Comparison of ENCODE assay signal across 20 cellular contexts in the genomic region with DNA sequence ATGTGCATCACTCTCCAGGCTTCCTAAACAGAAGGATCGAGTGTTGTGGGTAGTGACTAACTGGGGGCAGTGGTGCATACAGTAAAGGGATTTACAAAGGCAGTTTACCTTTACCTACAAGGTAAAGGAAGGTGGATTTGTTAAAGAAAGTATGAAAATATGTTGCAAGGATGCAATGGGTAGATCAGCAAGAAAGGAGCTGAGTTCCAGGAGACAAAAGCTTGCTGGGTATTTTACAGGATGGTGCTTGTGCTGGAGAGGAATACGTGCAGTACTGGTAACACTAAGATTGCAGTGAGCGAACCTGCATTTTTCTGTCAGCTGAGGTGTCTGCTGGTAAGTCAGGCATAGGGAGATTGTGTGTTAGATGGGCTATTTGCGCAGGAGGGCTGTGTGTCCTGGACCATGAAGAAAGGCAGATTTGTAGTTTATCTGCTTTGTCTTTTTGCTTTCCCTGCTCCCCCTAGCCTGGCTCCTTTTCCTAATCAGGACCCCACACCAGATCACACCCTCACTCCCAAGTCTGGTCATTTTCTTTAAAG.
A peak's percentile ranks its signal among the peaks of the same experiment; 100 is the strongest.
DNase-seq lines count a peak whose midpoint lies in the region; ATAC-seq, FAIRE-seq and TF ChIP-seq lines count a peak whose summit lies in the region.
"Had no signal": no experiment of that assay in that cellular context is flagged by ENCODE, and none has a peak within 500 bp of the region (broad histone marks: within the 10 kb centered on the region; RNA-seq: fewer than 3 reads in every experiment).

No MANE protein-coding gene starts in this region.

- intact Hi-C loops in uterus (cut with DNase I; ENCODE audit: low total_unique reads) (no loop called here), Right ventricle myocardium superior (cut with DNase I) (no loop called here)

- TF ChIP-seq POLR2A in uterus (IDR thresholded peaks at IDR 0.05), result no peak

- DNase-seq in bronchial epithelial cell (ENCODE audit: low read depth) (no peak), uterus (no peak), Right ventricle myocardium superior (no peak), NCI-H128 (lab: John Stamatoyannopoulos, UW; ENCODE audit: unreplicated experiment) (no peak), MV-4-11 (lab: John Stamatoyannopoulos, UW) (no peak)
- no peak for DNase-seq in stimulated activated naive CD8-positive, alpha-beta T cell treated with anti-CD3 and anti-CD28 coated beads, Interleukin-15, Interleukin-2, amounts not matched to agents 100 U/mL and 50 U/mL, for 24 hours
- DNase-seq: 8988T; CD4-positive, alpha-beta memory T cell; DMS153; DMS79; GDM1; GOT3; H7 had no signal

- H3K9me3 ChIP-seq in muscle layer of colon (ENCODE audit: low read length) (no peaks in the 10 kb centered on the region), uterus (no peaks in the 10 kb centered on the region)
- H3K9me3 ChIP-seq: BLaER1 had no signal

- peak overlapping the region; percentile 93 for H3K27ac ChIP-seq in muscle layer of colon (ENCODE audit: low read depth, low read length)
- H3K27ac ChIP-seq in rectal smooth muscle tissue (ENCODE audit: low read depth, low read length), result peak overlapping the region; percentile 87
- peak overlapping the region; percentile 51 to 87 for H3K27ac ChIP-seq in uterus
- H3K27ac ChIP-seq: BLaER1, HL-60 had no signal

- H3K27me3 ChIP-seq in bronchial epithelial cell (ENCODE audit: control insufficient read depth, insufficient read depth, low read length) (no peaks in the 10 kb centered on the region), muscle layer of colon (ENCODE audit: control insufficient read depth in 1 of 2, insufficient read depth in 2 of 2, low read length in 2 of 2) (no peaks in the 10 kb centered on the region), rectal smooth muscle tissue (ENCODE audit: control insufficient read depth, insufficient read depth, low read length) (no peaks in the 10 kb centered on the region), uterus (no peaks in the 10 kb centered on the region)
- H3K27me3 ChIP-seq: BLaER1 had no signal

- H3K4me1 ChIP-seq in muscle layer of colon (ENCODE audit: insufficient read depth, low read length) (peaks cover 40% of the 10 kb centered on the region), rectal smooth muscle tissue (ENCODE audit: control insufficient read depth, insufficient read depth, low read length) (peaks cover 36% of the 10 kb centered on the region), uterus (peaks cover 4 to 23% of the 10 kb centered on the region in 2 donors)
- H3K4me1 ChIP-seq: BLaER1 had no signal

- H3K9ac ChIP-seq in muscle layer of colon (ENCODE audit: low read length) (no peak overlapping the region), rectal smooth muscle tissue (ENCODE audit: low read length) (no peak overlapping the region)
- H3K9ac ChIP-seq: BLaER1 had no signal

- no peak for ATAC-seq in Right ventricle myocardium superior (ENCODE audit: poor library complexity)
- no peak for ATAC-seq in stimulated activated naive CD8-positive, alpha-beta T cell treated with anti-CD3 and anti-CD28 coated beads, Interleukin-15, Interleukin-2, amounts not matched to agents 100 U/mL and 50 U/mL, for 24 hours
- ATAC-seq: HCT116 had no signal

- TF ChIP-seq CTCF in bronchial epithelial cell (IDR thresholded peaks at IDR 0.05; ENCODE audit: insufficient read depth, low read length, severe bottlenecking) (no peak), uterus (IDR thresholded peaks at IDR 0.05) (no peak)

- FAIRE-seq in bronchial epithelial cell (lab: Jason Lieb, UNC), result peak; percentile 86
- FAIRE-seq: GM12892, GM18507 had no signal

- H3K36me3 ChIP-seq in bronchial epithelial cell (ENCODE audit: control insufficient read depth, insufficient read depth, low read length), result no peaks in the 10 kb centered on the region
- H3K36me3 ChIP-seq in muscle layer of colon (ENCODE audit: insufficient read depth, low read length), result no peaks in the 10 kb centered on the region
- no peaks in the 10 kb centered on the region for H3K36me3 ChIP-seq in rectal smooth muscle tissue (ENCODE audit: control insufficient read depth, insufficient read depth, low read length)
- H3K36me3 ChIP-seq in uterus, result no peaks in the 10 kb centered on the region
- H3K36me3 ChIP-seq: BLaER1 had no signal

- H3K4me3 ChIP-seq in bronchial epithelial cell (ENCODE audit: low read depth, low read length), result no peak overlapping the region
- no peak overlapping the region for H3K4me3 ChIP-seq in muscle layer of colon (ENCODE audit: low read depth in 1 of 2, low read length in 2 of 2)
- no peak overlapping the region for H3K4me3 ChIP-seq in rectal smooth muscle tissue (ENCODE audit: low read length)
- H3K4me3 ChIP-seq in uterus, result no peak overlapping the region
- H3K4me3 ChIP-seq: BLaER1 had no signal
